ENCODE assay signal across 8 cellular contexts in genomic region chr16:67561824-67562525, GRCh38. TPM values are rescaled to one million over a fixed set of nuclear protein-coding genes. Genes with fewer than 3 reads are reported as not detected.
DNase-seq lines count a peak whose midpoint lies in the region; ATAC-seq, FAIRE-seq and TF ChIP-seq lines count a peak whose summit lies in the region.

No MANE protein-coding gene starts in this region.

- H3K4me3 Mint-ChIP-seq in T-helper 2 cell treated with Interferon-gamma antibody and Interleukin-4, amounts not matched to agents 5 μg/mL and 100 μg/mL, for 36 hours, result peak overlapping the region; percentile 83
- H3K4me3 Mint-ChIP-seq in astrocyte (ENCODE audit: unreplicated experiment), result peak overlapping the region; percentile 84

- H3K36me3 Mint-ChIP-seq in T-helper 2 cell treated with Interferon-gamma antibody and Interleukin-4, amounts not matched to agents 5 μg/mL and 100 μg/mL, for 36 hours (ENCODE audit: low read depth), result peaks cover 11% of the 10 kb centered on the region
- peaks cover 2% of the 10 kb centered on the region for H3K36me3 Mint-ChIP-seq in astrocyte (ENCODE audit: low read depth, unreplicated experiment)

- TF ChIP-seq CTCF in astrocyte (IDR thresholded peaks at IDR 0.05; ENCODE audit: insufficient read depth, low read depth, low read length), result no peak
- TF ChIP-seq CTCF in hepatocyte (IDR thresholded peaks at IDR 0.05; ENCODE audit: poor library complexity), result no peak

- peak overlapping the region; percentile 92 for H3K27ac Mint-ChIP-seq in T-helper 2 cell treated with Interferon-gamma antibody and Interleukin-4, amounts not matched to agents 5 μg/mL and 100 μg/mL, for 36 hours
- peak overlapping the region; percentile 91 for H3K27ac Mint-ChIP-seq in astrocyte (ENCODE audit: unreplicated experiment)

- H3K9me2 ChIP-seq in hepatocyte (replicated peaks; ENCODE audit: insufficient read depth), result no peaks in the 10 kb centered on the region

- 2% methylated on average over 43 of the region's 76 CpGs for WGBS in hepatocyte (ENCODE audit: low lambda C conversion rate, missing lambda C conversion rate)
- WGBS in aorta, 2 donors, result 0% methylated on average over 37 to 76 of the region's 76 CpGs

- H3K9me3 ChIP-seq in astrocyte (ENCODE audit: insufficient read depth, low read depth, low read length), result no peaks in the 10 kb centered on the region
- no peaks in the 10 kb centered on the region for H3K9me3 ChIP-seq in hepatocyte (ENCODE audit: low read depth)
- H3K9me3 ChIP-seq in aorta (ENCODE audit: control insufficient read depth, low read length), result no peaks in the 10 kb centered on the region

- DNase-seq in NCI-H1694 (lab: John Stamatoyannopoulos, UW) (peak; percentile 92), astrocyte (ENCODE audit: low read depth) (peak; percentile 88), hepatocyte (ENCODE audit: low spot score) (peak; percentile 98), renal cortical epithelial cell (ENCODE audit: low read depth) (peak; percentile 86), aorta (peak; percentile 98 to 99)
- DNase-seq in T-helper 2 cell treated with Interferon-gamma antibody and Interleukin-4, amounts not matched to agents 5 μg/mL and 100 μg/mL, for 36 hours (ENCODE audit: low spot score), result peak; percentile 99

- H3K4me3 ChIP-seq in astrocyte (ENCODE audit: insufficient read depth, low read depth, low read length) (peak overlapping the region; percentile 81), hepatocyte (peak overlapping the region; percentile 47), aorta (ENCODE audit: low read length in 2 of 2) (peak overlapping the region; percentile 77 to 81)

- no peaks in the 10 kb centered on the region for H3K27me3 ChIP-seq in astrocyte (ENCODE audit: insufficient read depth, low read length)
- H3K27me3 ChIP-seq in hepatocyte, result no peaks in the 10 kb centered on the region
- no peaks in the 10 kb centered on the region for H3K27me3 ChIP-seq in aorta (ENCODE audit: control insufficient read depth in 1 of 2, insufficient read depth in 2 of 2, low read length in 1 of 2)

- H3K4me2 ChIP-seq in astrocyte (ENCODE audit: low read length) (peak overlapping the region; percentile 98), hepatocyte (peak overlapping the region; percentile 76)

- peaks cover 36% of the 10 kb centered on the region for H3K4me1 Mint-ChIP-seq in T-helper 2 cell treated with Interferon-gamma antibody and Interleukin-4, amounts not matched to agents 5 μg/mL and 100 μg/mL, for 36 hours (ENCODE audit: low read depth)
- peaks cover 12% of the 10 kb centered on the region for H3K4me1 Mint-ChIP-seq in astrocyte (ENCODE audit: low read depth, unreplicated experiment)

- no peaks in the 10 kb centered on the region for H3K9me3 Mint-ChIP-seq in T-helper 2 cell treated with Interferon-gamma antibody and Interleukin-4, amounts not matched to agents 5 μg/mL and 100 μg/mL, for 36 hours
- no peaks in the 10 kb centered on the region for H3K9me3 Mint-ChIP-seq in astrocyte (ENCODE audit: unreplicated experiment)

- ATAC-seq in GM18505 (IDR thresholded peaks at IDR 0.05; ENCODE audit: unreplicated experiment) (peak; percentile 77), HG02938 (IDR thresholded peaks at IDR 0.05; ENCODE audit: unreplicated experiment) (peak; percentile 75), aorta (ENCODE audit: low FRiP score) (peak; percentile 95)

- peaks cover 49% of the 10 kb centered on the region for H3K79me2 ChIP-seq in astrocyte (ENCODE audit: insufficient read depth, low read length)
- H3K79me2 ChIP-seq in hepatocyte, result peaks cover 64% of the 10 kb centered on the region

- H3K9ac ChIP-seq in astrocyte (ENCODE audit: low read length), result peak overlapping the region; percentile 98

- H4K20me1 ChIP-seq in astrocyte (ENCODE audit: insufficient read depth, low read length), result peaks cover 37% of the 10 kb centered on the region
- peaks cover 37% of the 10 kb centered on the region for H4K20me1 ChIP-seq in hepatocyte (ENCODE audit: insufficient read depth, poor library complexity, severe bottlenecking)

- FAIRE-seq in astrocyte (lab: Jason Lieb, UNC), result no peak

- TF ChIP-seq POLR2A in GM18505 (IDR thresholded peaks at IDR 0.05; ENCODE audit: borderline replicate concordance, extremely low read depth, insufficient read depth, insufficient read length), result peak; percentile 84

- no peaks in the 10 kb centered on the region for H3K27me3 Mint-ChIP-seq in T-helper 2 cell treated with Interferon-gamma antibody and Interleukin-4, amounts not matched to agents 5 μg/mL and 100 μg/mL, for 36 hours (ENCODE audit: low read depth)
- H3K27me3 Mint-ChIP-seq in astrocyte (ENCODE audit: low read depth, unreplicated experiment), result no peaks in the 10 kb centered on the region

- peak overlapping the region; percentile 88 for H3K27ac ChIP-seq in astrocyte (ENCODE audit: low read depth, low read length)
- H3K27ac ChIP-seq in hepatocyte, result peak overlapping the region; percentile 100
- peak overlapping the region in 1 of 2 donors; percentile 64 for H3K27ac ChIP-seq in aorta (ENCODE audit: low read depth in 1 of 2, low read length in 2 of 2)

- peak overlapping the region; percentile 95 for H2AFZ ChIP-seq in astrocyte (ENCODE audit: low read depth, low read length)
- H2AFZ ChIP-seq in hepatocyte, result peak overlapping the region; percentile 45

- intact Hi-C loops in aorta (cut with DNase I), result loop anchor here (1.0 to 5.0 kb wide), 5 partner anchors 33 to 105 kb away; partner anchors contain the start of genes ACD (in 2 of the 2), PARD6A (in 2 of the 2) and RIPOR1 (in 2 of the 2)

- H3K36me3 ChIP-seq in astrocyte (ENCODE audit: insufficient read depth, low read length) (no peaks in the 10 kb centered on the region), hepatocyte (replicated peaks; ENCODE audit: insufficient read depth, low read depth) (no peaks in the 10 kb centered on the region), aorta (ENCODE audit: control insufficient read depth in 1 of 2, insufficient read depth in 2 of 2, low read length in 1 of 2) (no peaks in the 10 kb centered on the region)

- peaks cover 15% of the 10 kb centered on the region for H3K4me1 ChIP-seq in astrocyte (ENCODE audit: insufficient read depth, low read length)
- H3K4me1 ChIP-seq in hepatocyte (ENCODE audit: insufficient read depth), result peaks cover 16% of the 10 kb centered on the region
- H3K4me1 ChIP-seq in aorta (ENCODE audit: control insufficient read depth in 1 of 2, insufficient read depth in 2 of 2, low read length in 2 of 2), result no peaks in the 10 kb centered on the region

RNA-seq across cellular contexts. Expression of gene CTCF, which starts 0.4 kb away (rescaled TPM):
- total RNA-seq in astrocyte (25.5 and 26.8 TPM in 2 replicates), hepatocyte (44.1 and 46.0 TPM in 2 replicates), renal cortical epithelial cell (14.8 and 35.6 TPM in 2 replicates), aorta (10 to 100 TPM; 28.5 to 35.8 TPM)
- polyA plus RNA-seq in hepatocyte (35.5 and 36.8 TPM in 2 replicates), aorta (10 to 100 TPM; 16.5 to 25.8 TPM)

RNA-seq across cellular contexts. Expression of gene RIPOR1, which starts 33.3 kb away (rescaled TPM):
- total RNA-seq in astrocyte, result 94.5 and 116 TPM in 2 replicates
- 12.5 and 12.9 TPM in 2 replicates for total RNA-seq in hepatocyte
- 37.8 and 38.3 TPM in 2 replicates for polyA plus RNA-seq in hepatocyte
- total RNA-seq in renal cortical epithelial cell, result 61.6 and 195 TPM in 2 replicates
- total RNA-seq in aorta, result 100 to 1,000 TPM; 105 to 120 TPM
- 10 to 100 TPM; 22.7 to 65.5 TPM for polyA plus RNA-seq in aorta
